23 cellular contexts compared by ENCODE assay signal in the genomic region with DNA sequence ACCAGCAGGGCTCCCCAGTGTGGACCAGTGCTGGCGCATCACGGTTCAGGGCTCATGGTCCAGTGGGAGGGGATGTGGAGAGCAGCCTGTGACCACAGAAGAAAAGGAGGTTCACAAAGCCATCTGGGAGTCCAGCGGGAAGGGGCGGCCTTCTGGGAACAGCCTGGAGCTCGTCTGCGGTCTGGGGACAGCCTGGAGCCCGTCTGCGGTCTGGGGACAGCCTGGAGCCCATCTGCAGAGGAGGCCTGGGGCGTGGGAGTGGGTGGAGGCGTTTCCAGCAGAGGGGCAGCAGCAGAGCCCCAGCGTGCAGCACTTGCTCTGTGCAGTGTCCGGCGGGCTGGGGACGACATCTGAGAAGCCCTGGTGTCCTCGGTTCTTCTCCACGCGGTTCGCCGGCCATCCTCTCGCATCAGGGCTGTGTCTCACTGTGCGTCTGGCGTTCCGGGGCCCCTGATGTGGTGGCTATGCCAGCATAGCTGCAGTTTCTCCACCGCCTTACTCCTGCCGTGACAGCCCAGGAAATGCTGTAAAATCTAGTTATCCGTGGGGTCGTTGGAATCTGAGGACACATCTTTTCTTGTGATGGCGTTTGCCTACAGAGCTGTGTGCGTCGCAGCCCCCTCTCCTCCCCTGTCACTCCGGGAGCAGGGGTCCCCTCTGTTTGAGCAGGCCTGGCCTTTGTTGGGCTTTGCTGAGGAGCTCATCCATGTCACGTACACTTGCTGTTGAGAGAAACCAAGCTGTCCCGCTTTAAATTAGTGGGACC.
DNase-seq lines count a peak whose midpoint lies in the region; TF ChIP-seq lines count a peak whose summit lies in the region.
"Had no signal": no experiment of that assay in that cellular context is flagged by ENCODE, and none has a peak within 500 bp of the region (broad histone marks: within the 10 kb centered on the region; RNA-seq: fewer than 3 reads in every experiment).

No MANE protein-coding gene starts in this region.

- H3K18ac ChIP-seq in mesenchymal stem cell (ENCODE audit: low read depth in 1 of 2, low read length in 2 of 2), result no peak overlapping the region

- H4K8ac ChIP-seq in mesenchymal stem cell (ENCODE audit: low read length), result no peak overlapping the region

- no peak overlapping the region for H3K9ac ChIP-seq in mesenchymal stem cell (ENCODE audit: low read length)
- H3K9ac ChIP-seq in MM.1S (ENCODE audit: low read length), result no peak overlapping the region

- H3K4ac ChIP-seq in mesenchymal stem cell (ENCODE audit: low read depth in 1 of 2, low read length in 2 of 2), result no peak overlapping the region

- H3K4me3 ChIP-seq in ascending aorta (no peak overlapping the region), esophagus squamous epithelium (no peak overlapping the region), mesenchymal stem cell (ENCODE audit: insufficient read depth in 1 of 2, low read depth in 1 of 2, low read length in 2 of 2) (no peak overlapping the region), MM.1S (ENCODE audit: low read length) (no peak overlapping the region)
- H3K4me3 ChIP-seq: hepatocyte, lung, thyroid gland had no signal

- no peaks in the 10 kb centered on the region for H3F3A ChIP-seq in MM.1S (ENCODE audit: insufficient read depth, low read length)

- DNase-seq in ascending aorta (ENCODE audit: low spot score in 2 of 2) (peak; percentile 4 to 58), esophagus squamous epithelium (lab: John Stamatoyannopoulos, UW) (no peak), mesenchymal stem cell (no peak), substantia nigra (lab: John Stamatoyannopoulos, UW) (no peak), MM.1S (no peak), GF-D8 (lab: John Stamatoyannopoulos, UW) (no peak)
- no peak for DNase-seq in activated naive CD4-positive, alpha-beta T cell treated with anti-CD3 and anti-CD28 coated beads, Interleukin-2, amount 50 U/mL, for 16 hours
- DNase-seq: activated CD4-positive, alpha-beta T cell treated with anti-CD3 and anti-CD28 coated beads for 4 hours; activated T-cell treated with anti-CD3 and anti-CD28 coated beads, Interleukin-2, amount 50 U/mL, for 48 hours; EL; immature natural killer cell; KG1; NCI-H1694 treated with DMSO at 0.1 percent for 48 hours; NCI-H2171 treated with DMSO at 0.1 percent for 48 hours; NCI-H526; stimulated activated CD4-positive, alpha-beta T cell treated with anti-CD3 and anti-CD28 coated beads, Interleukin-12 subunit alpha, Interleukin-12 subunit beta, amount 100 ng/mL, for 4 hours; stimulated activated CD4-positive, alpha-beta T cell treated with anti-CD3 and anti-CD28 coated beads, Interleukin-4, amount 100 ng/mL, for 24 hours; stimulated activated naive B cell treated with anti-CD40 and anti-IgM and Interleukin-4, amounts not matched to agents 10 μg/mL and 1 μg/mL and 100 μg/mL, for 72 hours; thyroid gland had no signal

- H3K4me1 ChIP-seq in ascending aorta (peaks cover 0 to 9% of the 10 kb centered on the region in 2 donors), esophagus squamous epithelium (peaks cover 5 to 40% (median 16%) of the 10 kb centered on the region in 3 donors), mesenchymal stem cell (ENCODE audit: control insufficient read depth, insufficient read depth, low read depth, low read length) (peaks cover 3% of the 10 kb centered on the region), MM.1S (ENCODE audit: low read length) (no peaks in the 10 kb centered on the region)

- no peak overlapping the region for H2AK5ac ChIP-seq in mesenchymal stem cell (ENCODE audit: low read length, severe bottlenecking)

- no peak overlapping the region for H2BK15ac ChIP-seq in mesenchymal stem cell (ENCODE audit: low read depth, poor library complexity, severe bottlenecking)

- H3K27me3 ChIP-seq in ascending aorta (no peaks in the 10 kb centered on the region), esophagus squamous epithelium (no peaks in the 10 kb centered on the region), mesenchymal stem cell (ENCODE audit: control insufficient read depth in 1 of 2, insufficient read depth in 1 of 2, low read length in 2 of 2) (peaks cover 0 to 6% of the 10 kb centered on the region in 2 experiments), MM.1S (replicated peaks; ENCODE audit: insufficient read depth, low read length) (0 out of 2 replicates have a peak, but pooled peaks cover 7% of the 10 kb centered on the region)
- H3K27me3 ChIP-seq: hepatocyte, neutrophil, thyroid gland had no signal

- H4K91ac ChIP-seq in mesenchymal stem cell (ENCODE audit: low read length), result peak overlapping the region; percentile 34

- H3K36me3 ChIP-seq in ascending aorta (peaks cover 8% of the 10 kb centered on the region in 2 donors), esophagus squamous epithelium (peaks cover 0 to 12% (median 0%) of the 10 kb centered on the region in 3 donors), mesenchymal stem cell (ENCODE audit: control insufficient read depth in 1 of 2, insufficient read depth in 2 of 2, low read depth in 1 of 2, low read length in 2 of 2) (peaks cover 0 to 28% of the 10 kb centered on the region in 2 experiments), MM.1S (replicated peaks; ENCODE audit: insufficient read depth, low read length) (no peaks in the 10 kb centered on the region)
- H3K36me3 ChIP-seq: thyroid gland had no signal

- H4K20me1 ChIP-seq in MM.1S (ENCODE audit: insufficient read depth, low read length), result no peaks in the 10 kb centered on the region

- H2AFZ ChIP-seq in mesenchymal stem cell (ENCODE audit: low read depth, low read length) (no peak overlapping the region), MM.1S (ENCODE audit: low read length) (no peak overlapping the region)
- H2AFZ ChIP-seq: hepatocyte had no signal

- TF ChIP-seq CTCF in ascending aorta (IDR thresholded peaks at IDR 0.05) (no peak), esophagus squamous epithelium (IDR thresholded peaks at IDR 0.05) (no peak), MM.1S (IDR thresholded peaks at IDR 0.05; ENCODE audit: low read length) (no peak)

- H3K79me2 ChIP-seq in MM.1S (ENCODE audit: low read length), result no peaks in the 10 kb centered on the region

- no peaks in the 10 kb centered on the region for H3K9me2 ChIP-seq in MM.1S (replicated peaks; ENCODE audit: insufficient read depth, low read length)

- H2BK5ac ChIP-seq in mesenchymal stem cell (ENCODE audit: low read depth, low read length, poor library complexity, severe bottlenecking), result no peak overlapping the region

- no peak for TF ChIP-seq POLR2A in esophagus squamous epithelium (IDR thresholded peaks at IDR 0.05)

- H3K9me3 ChIP-seq in ascending aorta, result no peaks in the 10 kb centered on the region
- H3K9me3 ChIP-seq in esophagus squamous epithelium, result no peaks in the 10 kb centered on the region
- H3K9me3 ChIP-seq in mesenchymal stem cell (ENCODE audit: control insufficient read depth, low read length), result no peaks in the 10 kb centered on the region
- H3K9me3 ChIP-seq in MM.1S (replicated peaks; ENCODE audit: insufficient read depth, low read length), result no peaks in the 10 kb centered on the region
- H3K9me3 ChIP-seq: neutrophil, thyroid gland had no signal

- no peak overlapping the region for H3K4me2 ChIP-seq in mesenchymal stem cell (ENCODE audit: low read length, poor library complexity, severe bottlenecking)
- no peak overlapping the region for H3K4me2 ChIP-seq in MM.1S (ENCODE audit: low read depth, low read length)
- H3K4me2 ChIP-seq: hepatocyte had no signal

- no peak overlapping the region for H2BK12ac ChIP-seq in mesenchymal stem cell (ENCODE audit: low read length in 2 of 2)

- peaks cover 54% of the 10 kb centered on the region for H3K79me1 ChIP-seq in mesenchymal stem cell (replicated peaks; ENCODE audit: low read length, poor library complexity, severe bottlenecking)

- no peak overlapping the region for H2BK120ac ChIP-seq in mesenchymal stem cell (ENCODE audit: low read depth, low read length)

- intact Hi-C loops in ascending aorta (cut with DNase I) (loop anchor here (10.0 kb wide), 1 partner anchor 417 kb away; no protein-coding TSS in a partner anchor), esophagus squamous epithelium (cut with DNase I) (no loop called here)

- H3K14ac ChIP-seq in mesenchymal stem cell (ENCODE audit: low read length in 2 of 2), result no peak overlapping the region

- H3K27ac ChIP-seq in ascending aorta (no peak overlapping the region), esophagus squamous epithelium (peak overlapping the region in 3 of 4 donors; percentile 5 to 62 (median 36)), mesenchymal stem cell (ENCODE audit: low read length, poor library complexity, severe bottlenecking) (no peak overlapping the region), substantia nigra (ENCODE audit: low read depth, low read length, poor library complexity, severe bottlenecking) (peak overlapping the region; percentile 51), MM.1S (ENCODE audit: low read length) (no peak overlapping the region)
- H3K27ac ChIP-seq: epithelial cell of prostate, hepatocyte, neutrophil, thyroid gland had no signal

- H3K23ac ChIP-seq in mesenchymal stem cell (ENCODE audit: low read length in 2 of 2), result no peak overlapping the region

- WGBS in esophagus squamous epithelium, 2 donors, result 89 to 90% methylated on average over 14 to 18 of the region's 33 CpGs
- WGBS in mesenchymal stem cell, result 91% methylated on average over 33 of the region's 33 CpGs

Comparison
In these comparisons a context has a peak if more than half of its experiments do, and no peak if none do; other contexts are left out.
1. DNase-seq: peak in ascending aorta (2 of 2); none in esophagus squamous epithelium (single experiment), mesenchymal stem cell (single experiment), substantia nigra (0 of 49), activated naive CD4-positive, alpha-beta T cell treated with anti-CD3 and anti-CD28 coated beads, Interleukin-2, amount 50 U/mL, for 16 hours (single experiment), MM.1S (single experiment) and GF-D8 (single experiment).
2. H3K27ac ChIP-seq: peak in esophagus squamous epithelium (3 of 4) and substantia nigra (single experiment); none in ascending aorta (0 of 2), mesenchymal stem cell (single experiment) and MM.1S (single experiment).